Comparison of ENCODE assay signal across 11 cellular contexts in the genomic region with DNA sequence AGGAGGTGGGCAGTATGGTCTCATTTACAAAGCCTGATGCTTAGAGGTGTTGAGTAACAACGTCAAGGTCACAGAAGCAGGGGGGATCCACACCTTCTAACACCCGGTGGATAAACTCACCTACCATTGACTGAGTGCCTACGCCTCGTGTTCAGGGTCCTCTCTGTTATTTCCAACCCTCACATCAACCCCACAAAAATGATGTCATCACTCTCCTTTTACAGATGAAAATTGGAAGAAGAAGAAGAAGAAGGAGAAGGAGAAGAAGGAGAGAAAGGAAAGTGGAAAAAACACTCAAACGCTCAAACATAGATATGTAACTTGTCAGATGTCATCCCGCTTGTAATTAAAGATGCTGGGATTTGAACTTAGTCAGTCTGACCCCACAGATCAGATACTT. TPM values are rescaled to one million over a fixed set of nuclear protein-coding genes. Genes with fewer than 3 reads are reported as not detected.
DNase-seq lines count a peak whose midpoint lies in the region; ATAC-seq, FAIRE-seq and TF ChIP-seq lines count a peak whose summit lies in the region.
"Had no signal": no experiment of that assay in that cellular context is flagged by ENCODE, and none has a peak within 500 bp of the region (broad histone marks: within the 10 kb centered on the region; RNA-seq: fewer than 3 reads in every experiment).

No MANE protein-coding gene starts in this region.

- no TSS peak for BruUV-seq in endothelial cell of umbilical vein (replicated peaks; lab: Mats Ljungman, UMichigan)

- H3K9me1 ChIP-seq in endothelial cell of umbilical vein (replicated peaks; ENCODE audit: control insufficient read depth, extremely low read depth, insufficient read depth, low read length): no peaks in the 10 kb centered on the region

- intact Hi-C loops in endothelial cell of umbilical vein (cut with micrococcal nuclease): loop anchor here (2.0 kb wide), 1 partner anchor 312 kb away; a partner anchor contains a TSS
- intact Hi-C loops in ovary (cut with DNase I): loop anchor here in 3 of 4 donors (10.0 kb wide), 2 partner anchors 316 to 396 kb away; a partner anchor contains a TSS

- CTCF ChIA-PET in endothelial cell of umbilical vein (lab: Charles Lee): interaction anchor here (0.9 to 2.3 kb wide), 5 partner anchors 8 to 201 kb away, joined by 3 to 27 read pairs (median 6); no protein-coding TSS in a partner anchor

- H3K27me3 ChIP-seq in OCI-LY3 (ENCODE audit: low read depth, low read length) (no peaks in the 10 kb centered on the region; the same call in 1 of the 2 replicates), endothelial cell of umbilical vein (ENCODE audit: control insufficient read depth in 2 of 2, insufficient read depth in 2 of 2, low read length in 2 of 2) (peaks cover 20 to 24% of the 10 kb centered on the region in 2 experiments), ovary (no peaks in the 10 kb centered on the region)

- DNase-seq in endothelial cell of umbilical vein (ENCODE audit: low read depth, low spot score) (no peak), ovary (no peak), NAMALWA (ENCODE audit: low spot score) (no peak), SHP77 (lab: John Stamatoyannopoulos, UW) (no peak)

- 43 to 55% (median 50%) methylated on average over 6 of the region's 6 CpGs for WGBS in ovary, 3 donors

- H4K20me1 ChIP-seq in OCI-LY3 (ENCODE audit: insufficient read depth, low read length) (no peaks in the 10 kb centered on the region), endothelial cell of umbilical vein (replicated peaks; ENCODE audit: control insufficient read depth, extremely low read depth, insufficient read depth, low read length) (no peaks in the 10 kb centered on the region)

- no peak for ATAC-seq in GM19452 (IDR thresholded peaks at IDR 0.05; ENCODE audit: unreplicated experiment)
- no peak for ATAC-seq in GM21723 (IDR thresholded peaks at IDR 0.05; ENCODE audit: unreplicated experiment)

- H3K4me3 ChIP-seq in OCI-LY3 (ENCODE audit: low read length) (peak overlapping the region; percentile 77), endothelial cell of umbilical vein (replicated peaks in 1 of 3; ENCODE audit: insufficient read depth in 1 of 3, low read depth in 1 of 3, low read length in 3 of 3) (no peak overlapping the region), ovary (peak overlapping the region; percentile 26)

- TF ChIP-seq CTCF in OCI-LY3 (IDR thresholded peaks at IDR 0.05; ENCODE audit: low read depth, low read length): no peak
- no peak for TF ChIP-seq CTCF in endothelial cell of umbilical vein (IDR thresholded peaks at IDR 0.05; ENCODE audit: extremely low read depth in 1 of 2, insufficient read depth in 1 of 2, low read depth in 1 of 2, low read length in 2 of 2)
- TF ChIP-seq CTCF in ovary (IDR thresholded peaks at IDR 0.05): no peak

- dilution Hi-C loops in endothelial cell of umbilical vein (cut with MboI; ENCODE audit: extremely low pct_ligation_motif_present, low sequenced_read_pairs): no loop called here

- no peak overlapping the region; the same call in 1 of the 2 replicates for H3K27ac ChIP-seq in OCI-LY3 (ENCODE audit: low read length)
- H3K27ac ChIP-seq in endothelial cell of umbilical vein (ENCODE audit: insufficient read depth, low read depth, low read length): no peak overlapping the region
- no peak overlapping the region for H3K27ac ChIP-seq in ovary
- H3K27ac ChIP-seq: prostate gland had no signal

- H3K4me1 ChIP-seq in ES-I3 (ENCODE audit: insufficient read depth, low read length): peaks cover 19% of the 10 kb centered on the region; the same call in 1 of the 2 replicates
- peaks cover 80% of the 10 kb centered on the region for H3K4me1 ChIP-seq in OCI-LY3 (ENCODE audit: low read length)
- H3K4me1 ChIP-seq in endothelial cell of umbilical vein (ENCODE audit: control insufficient read depth, extremely low read depth, insufficient read depth, low read length): peaks cover 26% of the 10 kb centered on the region
- H3K4me1 ChIP-seq in ovary (ENCODE audit: insufficient read depth): peaks cover 8% of the 10 kb centered on the region
- H3K4me1 ChIP-seq: prostate gland had no signal

- POLR2A ChIA-PET in endothelial cell of umbilical vein (lab: Charles Lee): no interaction called here

- no peaks in the 10 kb centered on the region for H3K79me2 ChIP-seq in OCI-LY3 (ENCODE audit: low read length)
- no peaks in the 10 kb centered on the region for H3K79me2 ChIP-seq in endothelial cell of umbilical vein (ENCODE audit: control insufficient read depth, insufficient read depth, low read length)

- no peak for FAIRE-seq in endothelial cell of umbilical vein (lab: Jason Lieb, UNC)

- H3K9me3 ChIP-seq in ES-I3 (ENCODE audit: control insufficient read depth, insufficient read depth, low read length) (no peaks in the 10 kb centered on the region), OCI-LY3 (ENCODE audit: insufficient read depth, low read length) (no peaks in the 10 kb centered on the region), endothelial cell of umbilical vein (replicated peaks; ENCODE audit: control insufficient read depth, insufficient read depth, low read length) (no peaks in the 10 kb centered on the region), ovary (no peaks in the 10 kb centered on the region)
- H3K9me3 ChIP-seq: prostate gland, transverse colon had no signal

- TF ChIP-seq EP300 in ovary (IDR thresholded peaks at IDR 0.05): no peak

- peak overlapping the region; percentile 95 for H3K4me2 ChIP-seq in OCI-LY3 (ENCODE audit: low read length)
- peak overlapping the region; percentile 29 for H3K4me2 ChIP-seq in endothelial cell of umbilical vein (ENCODE audit: insufficient read depth, low read length)

- H3K9ac ChIP-seq in ES-I3 (ENCODE audit: low read depth, low read length) (0 out of 2 replicates have a peak overlapping the region, but pooled peaks have one; percentile 1), OCI-LY3 (ENCODE audit: low read length) (peak overlapping the region; percentile 42; the same call in 1 of the 2 replicates), endothelial cell of umbilical vein (replicated peaks; ENCODE audit: extremely low read depth, insufficient read depth, low read length) (no peak overlapping the region)

- no peak for TF ChIP-seq POLR2A in endothelial cell of umbilical vein (IDR thresholded peaks at IDR 0.05; ENCODE audit: low read depth, low read length)
- TF ChIP-seq POLR2A in ovary (IDR thresholded peaks at IDR 0.05): no peak

- H3K36me3 ChIP-seq in ES-I3 (ENCODE audit: insufficient read depth, low read length) (no peaks in the 10 kb centered on the region), OCI-LY3 (replicated peaks; ENCODE audit: low read depth, low read length) (no peaks in the 10 kb centered on the region), endothelial cell of umbilical vein (ENCODE audit: control insufficient read depth in 2 of 2, extremely low read depth in 1 of 2, insufficient read depth in 2 of 2, low read length in 2 of 2) (no peaks in the 10 kb centered on the region), ovary (no peaks in the 10 kb centered on the region)
- H3K36me3 ChIP-seq: prostate gland, transverse colon had no signal

- H2AFZ ChIP-seq in OCI-LY3 (ENCODE audit: low read depth, low read length) (peak overlapping the region; percentile 78), endothelial cell of umbilical vein (ENCODE audit: low read depth, low read length) (peak overlapping the region; percentile 81)

TF ChIP-seq in endothelial cell of umbilical vein, 7 proteins besides CTCF, POLR2A, EP300 and RAD21:
- TF ChIP-seq JUN (IDR thresholded peaks at IDR 0.05; ENCODE audit: borderline replicate concordance, insufficient read depth, insufficient read length, low read depth) (no peak), EZH2 (IDR thresholded peaks at IDR 0.05; ENCODE audit: borderline replicate concordance, low read depth, low read length, severe bottlenecking) (no peak), MYC (IDR thresholded peaks at IDR 0.05; ENCODE audit: low read depth, low read length) (no peak), POLR2AphosphoS5 (IDR thresholded peaks at IDR 0.05; ENCODE audit: insufficient read depth, low read depth, low read length) (no peak), GATA2 (IDR thresholded peaks at IDR 0.05; ENCODE audit: insufficient read depth, insufficient read length, low read depth, low read length) (no peak), FOS (IDR thresholded peaks at IDR 0.05; ENCODE audit: borderline replicate concordance, insufficient read depth, low read length) (no peak)
- TF ChIP-seq, protein P1, sequence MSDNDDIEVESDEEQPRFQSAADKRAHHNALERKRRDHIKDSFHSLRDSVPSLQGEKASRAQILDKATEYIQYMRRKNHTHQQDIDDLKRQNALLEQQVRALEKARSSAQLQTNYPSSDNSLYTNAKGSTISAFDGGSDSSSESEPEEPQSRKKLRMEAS (IDR thresholded peaks at IDR 0.05; ENCODE audit: insufficient read depth, insufficient read length): no peak

RNA-seq across cellular contexts. Expression of a gene that starts 0.7 kb away (rescaled TPM):
- 0.85 and 1.1 TPM in 2 replicates for total RNA-seq in endothelial cell of umbilical vein
- polyA plus RNA-seq in endothelial cell of umbilical vein: 0.41 and 0.91 TPM in 2 replicates
- 0.36 and 0.42 TPM in 2 replicates for polyA plus RNA-seq in endothelial cell of umbilical vein (2011; cell fraction: cytosol; rRNA removed)
- polyA plus RNA-seq in endothelial cell of umbilical vein (2011; cell fraction: nucleus; rRNA removed): 0.91 and 1.1 TPM in 2 replicates
- polyA plus RNA-seq in endothelial cell of umbilical vein (2012): 1.2 and 3.5 TPM in 2 replicates
- 1.1 and 2.2 TPM in 2 replicates for polyA minus RNA-seq in endothelial cell of umbilical vein
- polyA minus RNA-seq in endothelial cell of umbilical vein (2011; cell fraction: cytosol; rRNA and poly(A)+ RNA removed): not detected
- 0.63 and 0.82 TPM in 2 replicates for polyA minus RNA-seq in endothelial cell of umbilical vein (2011; cell fraction: nucleus; rRNA and poly(A)+ RNA removed)
- total RNA-seq in ovary: 1 to 10 TPM in 5 of 7 donors, under 1 TPM in 2; 0.71 to 6.0 (median 1.7) TPM
- polyA plus RNA-seq in ovary: 1 to 10 TPM in 1 of 2 donors, under 1 TPM in 1; 0.91 to 6.1 TPM
- polyA plus RNA-seq: BJ had no signal

Comparison
In these comparisons a context has a peak if more than half of its experiments do, and no peak if none do; other contexts are left out.
1. H3K4me3 ChIP-seq: peak in OCI-LY3 (single experiment) and ovary (single experiment); none in endothelial cell of umbilical vein (0 of 3).